ENCODE assay signal across 13 cellular contexts in genomic region chr7:24835643-24836042, GRCh38.
DNase-seq lines count a peak whose midpoint lies in the region; ATAC-seq, FAIRE-seq and TF ChIP-seq lines count a peak whose summit lies in the region.
"Had no signal": no experiment of that assay in that cellular context is flagged by ENCODE, and none has a peak within 500 bp of the region (broad histone marks: within the 10 kb centered on the region; RNA-seq: fewer than 3 reads in every experiment).

No MANE protein-coding gene starts in this region.

- no peak overlapping the region for H3K27ac Mint-ChIP-seq in activated CD4-positive, alpha-beta T cell treated with anti-CD3 and anti-CD28 coated beads, Interleukin-2, amount 10 ng/mL, durations not matched to agents 24 days and 14 days
- peak overlapping the region; percentile 15 to 88 (median 73) for H3K27ac Mint-ChIP-seq in immature natural killer cell

- no peaks in the 10 kb centered on the region for H3K27me3 ChIP-seq in sigmoid colon
- H3K27me3 ChIP-seq: esophagus squamous epithelium, upper lobe of right lung had no signal

- no peak for TF ChIP-seq CTCF in sigmoid colon (IDR thresholded peaks at IDR 0.05)

- no peak overlapping the region for H3K4me3 ChIP-seq in sigmoid colon
- H3K4me3 ChIP-seq: esophagus squamous epithelium, upper lobe of right lung had no signal

- TF ChIP-seq EP300 in sigmoid colon (IDR thresholded peaks at IDR 0.05) = no peak

- CTCF ChIA-PET in HEK293T (lab: Yijun Ruan, JAX) = no interaction called here

- peak; percentile 50 for DNase-seq in activated CD4-positive, alpha-beta T cell treated with anti-CD3 and anti-CD28 coated beads, Interleukin-2, amount 10 ng/mL, durations not matched to agents 24 days and 14 days
- no peak for DNase-seq in activated CD4-positive, alpha-beta T cell treated with anti-CD3 and anti-CD28 coated beads for 48 hours
- DNase-seq in immature natural killer cell (no peak), frontal cortex (ENCODE audit: low spot score in 2 of 2) (no peak), HEK293T (ENCODE audit: extremely low spot score) (no peak), sigmoid colon (no peak)
- DNase-seq: 8988T; activated CD4-positive, alpha-beta T cell treated with anti-CD3 and anti-CD28 coated beads, Interleukin-2, amount 50 U/mL, for 4 hours; esophagus squamous epithelium; nucleus accumbens; upper lobe of right lung had no signal

- H3K27me3 Mint-ChIP-seq in activated CD4-positive, alpha-beta T cell treated with anti-CD3 and anti-CD28 coated beads, Interleukin-2, amount 10 ng/mL, durations not matched to agents 24 days and 14 days = no peaks in the 10 kb centered on the region
- H3K27me3 Mint-ChIP-seq in immature natural killer cell (ENCODE audit: low read depth in 3 of 3) = peaks cover 0 to 2% (median 0%) of the 10 kb centered on the region in 3 donors

- H3K36me3 Mint-ChIP-seq in activated CD4-positive, alpha-beta T cell treated with anti-CD3 and anti-CD28 coated beads, Interleukin-2, amount 10 ng/mL, durations not matched to agents 24 days and 14 days (ENCODE audit: low read depth) = peaks cover 60% of the 10 kb centered on the region
- peaks cover 26 to 46% (median 38%) of the 10 kb centered on the region in 3 donors for H3K36me3 Mint-ChIP-seq in immature natural killer cell

- H3K9me3 ChIP-seq in sigmoid colon = no peaks in the 10 kb centered on the region
- H3K9me3 ChIP-seq: esophagus squamous epithelium, upper lobe of right lung had no signal

- POLR2A ChIA-PET in HEK293T (lab: Yijun Ruan, JAX) = no interaction called here

- H3K4me1 ChIP-seq in sigmoid colon = no peaks in the 10 kb centered on the region

- peaks cover 43% of the 10 kb centered on the region for H3K4me1 Mint-ChIP-seq in activated CD4-positive, alpha-beta T cell treated with anti-CD3 and anti-CD28 coated beads, Interleukin-2, amount 10 ng/mL, durations not matched to agents 24 days and 14 days
- H3K4me1 Mint-ChIP-seq in immature natural killer cell = peaks cover 22 to 36% of the 10 kb centered on the region in 2 donors

- H3K4me3 Mint-ChIP-seq in activated CD4-positive, alpha-beta T cell treated with anti-CD3 and anti-CD28 coated beads, Interleukin-2, amount 10 ng/mL, durations not matched to agents 24 days and 14 days = no peak overlapping the region
- peak overlapping the region; percentile 30 to 69 (median 65) for H3K4me3 Mint-ChIP-seq in immature natural killer cell

- no peaks in the 10 kb centered on the region for H3K9me3 Mint-ChIP-seq in activated CD4-positive, alpha-beta T cell treated with anti-CD3 and anti-CD28 coated beads, Interleukin-2, amount 10 ng/mL, durations not matched to agents 24 days and 14 days
- H3K9me3 Mint-ChIP-seq in immature natural killer cell = no peaks in the 10 kb centered on the region

- 61 to 87% methylated on average over 3 of the region's 3 CpGs for WGBS in sigmoid colon, 2 donors

- TF ChIP-seq POLR2A in sigmoid colon (IDR thresholded peaks at IDR 0.05) = no peak

- intact Hi-C loops in activated CD4-positive, alpha-beta T cell treated with anti-CD3 and anti-CD28 coated beads, Interleukin-2, amount 10 ng/mL, durations not matched to agents 24 days and 14 days (cut with micrococcal nuclease) = no loop called here
- intact Hi-C loops in sigmoid colon (cut with DNase I) = no loop called here

- no peaks in the 10 kb centered on the region for H3K36me3 ChIP-seq in sigmoid colon
- H3K36me3 ChIP-seq: upper lobe of right lung had no signal

- H3K27ac ChIP-seq in sigmoid colon = no peak overlapping the region
- H3K27ac ChIP-seq: upper lobe of right lung had no signal

- peak; percentile 13 for ATAC-seq in GM21515 (IDR thresholded peaks at IDR 0.05; ENCODE audit: unreplicated experiment)
- ATAC-seq in HG03378 (IDR thresholded peaks at IDR 0.05; ENCODE audit: unreplicated experiment) = peak; percentile 6
- ATAC-seq: upper lobe of right lung had no signal

- no peak for FAIRE-seq in frontal cortex (lab: Jason Lieb, UNC)

TF ChIP-seq in HEK293T, 16 proteins besides CTCF, POLR2A, EP300 and RAD21:
- TF ChIP-seq FOXA1 (IDR thresholded peaks at IDR 0.05) (no peak), L3MBTL2 (conservative IDR thresholded peaks at IDR 0.05) (no peak), PKNOX1 (IDR thresholded peaks at IDR 0.05) (no peak), ZNF384 (IDR thresholded peaks at IDR 0.05) (no peak), CTBP1 (IDR thresholded peaks at IDR 0.05; ENCODE audit: borderline replicate concordance) (no peak), ARNT (IDR thresholded peaks at IDR 0.05) (no peak), LEF1 (IDR thresholded peaks at IDR 0.05; ENCODE audit: borderline replicate concordance) (no peak), NFRKB (IDR thresholded peaks at IDR 0.05) (no peak), SUZ12 (IDR thresholded peaks at IDR 0.05) (no peak), FOXM1 (IDR thresholded peaks at IDR 0.05; ENCODE audit: borderline replicate concordance) (no peak)
